28 cellular contexts compared by ENCODE assay signal in the genomic region with DNA sequence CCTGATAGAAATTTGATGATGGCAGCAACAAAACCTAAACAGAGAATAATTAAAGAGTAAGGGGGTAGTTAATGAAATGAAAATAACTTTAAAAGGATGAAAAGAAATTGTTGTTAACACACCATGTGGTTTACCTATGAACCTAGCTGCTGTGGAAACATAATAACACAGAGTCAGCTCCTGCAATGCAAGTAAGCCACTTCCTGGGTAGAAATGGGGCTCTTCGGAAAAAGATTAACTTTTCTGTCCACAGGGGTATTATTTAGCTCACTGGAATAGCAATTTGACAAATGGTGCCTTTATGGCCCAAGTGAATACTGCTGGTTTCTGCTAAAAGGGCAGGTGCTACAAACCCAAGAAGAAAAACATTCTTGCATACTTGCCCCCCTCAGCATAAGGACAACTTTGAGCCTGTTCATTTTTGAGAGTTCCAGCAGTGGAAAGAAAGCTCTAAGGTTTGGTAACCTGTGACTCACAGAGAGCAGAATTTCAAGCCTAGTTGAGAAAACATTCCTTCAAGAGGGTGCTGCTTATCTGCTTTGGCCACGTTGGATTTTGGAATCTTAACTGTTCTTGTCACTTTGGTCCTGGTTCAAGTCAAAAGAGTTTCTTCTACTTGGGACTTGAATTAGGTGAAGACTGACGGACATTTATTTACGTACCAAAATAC.
A peak's percentile ranks its signal among the peaks of the same experiment; 100 is the strongest.
DNase-seq lines count a peak whose midpoint lies in the region; ATAC-seq, FAIRE-seq and TF ChIP-seq lines count a peak whose summit lies in the region.
"Had no signal": no experiment of that assay in that cellular context is flagged by ENCODE, and none has a peak within 500 bp of the region (broad histone marks: within the 10 kb centered on the region; RNA-seq: fewer than 3 reads in every experiment).

No MANE protein-coding gene starts in this region.

- TF ChIP-seq CTCF in SK-N-SH (IDR thresholded peaks at IDR 0.05): no peak
- TF ChIP-seq CTCF in left lung (IDR thresholded peaks at IDR 0.05): no peak
- no peak for TF ChIP-seq CTCF in HFFc6 (IDR thresholded peaks at IDR 0.05)
- TF ChIP-seq CTCF in dorsolateral prefrontal cortex (IDR thresholded peaks at IDR 0.05 in 54 of 56, conservative IDR thresholded peaks at IDR 0.05 in 2 of 56; ENCODE audit: low read depth in 1 of 56, partially characterized antibody in 56 of 56): no peak

- TF ChIP-seq RAD21 in SK-N-SH (IDR thresholded peaks at IDR 0.05; ENCODE audit: low read length): no peak

- H3K4me1 ChIP-seq in SK-N-SH (ENCODE audit: control insufficient read depth in 1 of 2, insufficient read depth in 2 of 2, low read depth in 1 of 2, low read length in 1 of 2): no peaks in the 10 kb centered on the region
- no peaks in the 10 kb centered on the region for H3K4me1 ChIP-seq in left lung
- H3K4me1 ChIP-seq: ascending aorta, psoas muscle had no signal

- no peaks in the 10 kb centered on the region for H3K9me3 ChIP-seq in SK-N-SH
- H3K9me3 ChIP-seq in left lung: peaks cover 0 to 2% of the 10 kb centered on the region in 2 donors
- H3K9me3 ChIP-seq: ascending aorta, psoas muscle, thoracic aorta had no signal

- no peak overlapping the region for H3K4me3 Mint-ChIP-seq in HFFc6
- H3K4me3 Mint-ChIP-seq: activated T-helper 1 cell treated with anti-CD3 and anti-CD28 coated beads, Interleukin-12 subunit alpha, Interleukin-12 subunit beta, Interleukin-2, Interleukin-4 antibody, amounts not matched to agents 30 ng/mL and 10 ng/mL and 1 ng/mL, durations not matched to agents 14 hours and 24 hours and 36 hours; B cell; neural crest cell had no signal

- H3F3A ChIP-seq in SK-N-SH (replicated peaks; ENCODE audit: insufficient read depth): no peaks in the 10 kb centered on the region

- H3K27ac Mint-ChIP-seq in HFFc6: no peak overlapping the region
- H3K27ac Mint-ChIP-seq: activated T-helper 1 cell treated with anti-CD3 and anti-CD28 coated beads, Interleukin-12 subunit alpha, Interleukin-12 subunit beta, Interleukin-2, Interleukin-4 antibody, amounts not matched to agents 30 ng/mL and 10 ng/mL and 1 ng/mL, durations not matched to agents 14 hours and 24 hours and 36 hours; B cell had no signal

- FAIRE-seq in H54 (lab: Jason Lieb, UNC): no peak
- FAIRE-seq: small intestine had no signal

- CTCF ChIA-PET in SK-N-SH (lab: Yijun Ruan, JAX): no interaction called here

- H3K4me1 Mint-ChIP-seq in HFFc6 (ENCODE audit: low read depth): no peaks in the 10 kb centered on the region
- H3K4me1 Mint-ChIP-seq: B cell, neural crest cell had no signal

- no peaks in the 10 kb centered on the region for H3K79me2 ChIP-seq in SK-N-SH (ENCODE audit: insufficient read depth)

- H3K27ac ChIP-seq in SK-N-SH (ENCODE audit: low read depth in 2 of 2, low read length in 1 of 2): no peak overlapping the region
- H3K27ac ChIP-seq in left lung: no peak overlapping the region
- peak overlapping the region in 1 of 59 donors; percentile 31 for H3K27ac ChIP-seq in dorsolateral prefrontal cortex
- H3K27ac ChIP-seq: 22Rv1, ascending aorta, psoas muscle, thoracic aorta, VCaP had no signal

- H4K20me1 ChIP-seq in SK-N-SH (ENCODE audit: insufficient read depth): no peaks in the 10 kb centered on the region

- no peaks in the 10 kb centered on the region for H3K36me3 Mint-ChIP-seq in HFFc6 (ENCODE audit: low read depth)

- POLR2A ChIA-PET in SK-N-SH (lab: Yijun Ruan, JAX): no interaction called here

- no peak overlapping the region for H3K4me2 ChIP-seq in SK-N-SH

- no peak overlapping the region for H3K9ac ChIP-seq in SK-N-SH

- no peaks in the 10 kb centered on the region; the same call in 1 of the 2 replicates for H3K27me3 Mint-ChIP-seq in HFFc6 (ENCODE audit: insufficient read depth)
- H3K27me3 Mint-ChIP-seq: B cell had no signal

- WGBS in SK-N-SH (ENCODE audit: low lambda C conversion rate): 40% methylated on average over 4 of the region's 4 CpGs

- no peaks in the 10 kb centered on the region for H3K27me3 ChIP-seq in SK-N-SH (ENCODE audit: insufficient read depth)
- H3K27me3 ChIP-seq in left lung: no peaks in the 10 kb centered on the region
- no peaks in the 10 kb centered on the region for H3K27me3 ChIP-seq in dorsolateral prefrontal cortex
- H3K27me3 ChIP-seq: ascending aorta had no signal

- ATAC-seq in SK-N-SH treated with all-trans-retinoic acid at 6 μM for 48 hours (no peak), left lung (peak; percentile 60)
- ATAC-seq: esophagus mucosa, left colon, psoas muscle had no signal

- DNase-seq in SK-N-SH: no peak
- peak; percentile 20 for DNase-seq in cerebellar cortex (ENCODE audit: low spot score)
- DNase-seq in left lung: no peak
- no peak for DNase-seq in COR-L47 (lab: John Stamatoyannopoulos, UW)
- no peak for DNase-seq in H54 (ENCODE audit: insufficient read length, low spot score)
- no peak for DNase-seq in HFFc6
- DNase-seq in dorsolateral prefrontal cortex: no peak
- DNase-seq: activated CD4-positive, alpha-beta T cell treated with anti-CD3 and anti-CD28 coated beads, Interleukin-2, amount 50 U/mL, for 1 hour; activated naive CD4-positive, alpha-beta T cell treated with anti-CD3 and anti-CD28 coated beads, Interleukin-2, amount 50 U/mL, for 16 hours; cerebellar nuclear complex; effector CD8-positive, alpha-beta T cell; GOT3; left colon; NCI-H1436 treated with DMSO at 0.1 percent for 48 hours; NCI-H526 treated with DMSO at 0.1 percent for 48 hours; psoas muscle; RPMI8226; small intestine; T-helper 2 cell had no signal

- intact Hi-C loops in left lung (cut with DNase I): no loop called here
- intact Hi-C loops in dorsolateral prefrontal cortex (cut with DNase I): no loop called here

- H3K9me2 ChIP-seq in SK-N-SH: no peaks in the 10 kb centered on the region

- no peak for TF ChIP-seq POLR2A in H54 (IDR thresholded peaks at IDR 0.05; ENCODE audit: low read depth, low read length)

- no peak overlapping the region for H3K4me3 ChIP-seq in SK-N-SH (ENCODE audit: low read depth in 2 of 2, low read length in 1 of 2)
- no peak overlapping the region for H3K4me3 ChIP-seq in left lung
- no peak overlapping the region for H3K4me3 ChIP-seq in dorsolateral prefrontal cortex
- H3K4me3 ChIP-seq: ascending aorta, psoas muscle, thoracic aorta had no signal

- no peak for TF ChIP-seq EP300 in SK-N-SH (IDR thresholded peaks at IDR 0.05; ENCODE audit: borderline replicate concordance in 1 of 2, low read depth in 1 of 2, low read length in 1 of 2)

- peaks cover 33% of the 10 kb centered on the region for H3K9me3 Mint-ChIP-seq in HFFc6

- H3K36me3 ChIP-seq in SK-N-SH (replicated peaks in 1 of 2; ENCODE audit: control insufficient read depth in 1 of 2, insufficient read depth in 2 of 2, low read length in 1 of 2) (no peaks in the 10 kb centered on the region), left lung (no peaks in the 10 kb centered on the region)
- H3K36me3 ChIP-seq: ascending aorta, thoracic aorta had no signal

- H2AFZ ChIP-seq in SK-N-SH (ENCODE audit: low read depth): peak overlapping the region; percentile 40; the same call in 1 of the 2 replicates

TF ChIP-seq in SK-N-SH, 30 proteins besides CTCF, POLR2A, EP300 and RAD21 (continues in another document):
- TF ChIP-seq RCOR1 (IDR thresholded peaks at IDR 0.05; ENCODE audit: low read length) (no peak), MEF2A (IDR thresholded peaks at IDR 0.05; ENCODE audit: borderline replicate concordance, low read depth) (no peak)
- TF ChIP-seq, protein P1, sequence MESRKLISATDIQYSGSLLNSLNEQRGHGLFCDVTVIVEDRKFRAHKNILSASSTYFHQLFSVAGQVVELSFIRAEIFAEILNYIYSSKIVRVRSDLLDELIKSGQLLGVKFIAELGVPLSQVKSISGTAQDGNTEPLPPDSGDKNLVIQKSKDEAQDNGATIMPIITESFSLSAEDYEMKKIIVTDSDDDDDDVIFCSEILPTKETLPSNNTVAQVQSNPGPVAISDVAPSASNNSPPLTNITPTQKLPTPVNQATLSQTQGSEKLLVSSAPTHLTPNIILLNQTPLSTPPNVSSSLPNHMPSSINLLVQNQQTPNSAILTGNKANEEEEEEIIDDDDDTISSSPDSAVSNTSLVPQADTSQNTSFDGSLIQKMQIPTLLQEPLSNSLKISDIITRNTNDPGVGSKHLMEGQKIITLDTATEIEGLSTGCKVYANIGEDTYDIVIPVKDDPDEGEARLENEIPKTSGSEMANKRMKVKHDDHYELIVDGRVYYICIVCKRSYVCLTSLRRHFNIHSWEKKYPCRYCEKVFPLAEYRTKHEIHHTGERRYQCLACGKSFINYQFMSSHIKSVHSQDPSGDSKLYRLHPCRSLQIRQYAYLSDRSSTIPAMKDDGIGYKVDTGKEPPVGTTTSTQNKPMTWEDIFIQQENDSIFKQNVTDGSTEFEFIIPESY (IDR thresholded peaks at IDR 0.05; ENCODE audit: borderline replicate concordance, low read depth): no peak

TF ChIP-seq in SK-N-SH treated with all-trans-retinoic acid at 6 μM for 48 hours, 23 proteins besides CTCF, POLR2A, EP300 and RAD21:
- TF ChIP-seq CSDC2 (CRISPR knock-in tag; IDR thresholded peaks at IDR 0.05): no peak
- TF ChIP-seq, protein P2, sequence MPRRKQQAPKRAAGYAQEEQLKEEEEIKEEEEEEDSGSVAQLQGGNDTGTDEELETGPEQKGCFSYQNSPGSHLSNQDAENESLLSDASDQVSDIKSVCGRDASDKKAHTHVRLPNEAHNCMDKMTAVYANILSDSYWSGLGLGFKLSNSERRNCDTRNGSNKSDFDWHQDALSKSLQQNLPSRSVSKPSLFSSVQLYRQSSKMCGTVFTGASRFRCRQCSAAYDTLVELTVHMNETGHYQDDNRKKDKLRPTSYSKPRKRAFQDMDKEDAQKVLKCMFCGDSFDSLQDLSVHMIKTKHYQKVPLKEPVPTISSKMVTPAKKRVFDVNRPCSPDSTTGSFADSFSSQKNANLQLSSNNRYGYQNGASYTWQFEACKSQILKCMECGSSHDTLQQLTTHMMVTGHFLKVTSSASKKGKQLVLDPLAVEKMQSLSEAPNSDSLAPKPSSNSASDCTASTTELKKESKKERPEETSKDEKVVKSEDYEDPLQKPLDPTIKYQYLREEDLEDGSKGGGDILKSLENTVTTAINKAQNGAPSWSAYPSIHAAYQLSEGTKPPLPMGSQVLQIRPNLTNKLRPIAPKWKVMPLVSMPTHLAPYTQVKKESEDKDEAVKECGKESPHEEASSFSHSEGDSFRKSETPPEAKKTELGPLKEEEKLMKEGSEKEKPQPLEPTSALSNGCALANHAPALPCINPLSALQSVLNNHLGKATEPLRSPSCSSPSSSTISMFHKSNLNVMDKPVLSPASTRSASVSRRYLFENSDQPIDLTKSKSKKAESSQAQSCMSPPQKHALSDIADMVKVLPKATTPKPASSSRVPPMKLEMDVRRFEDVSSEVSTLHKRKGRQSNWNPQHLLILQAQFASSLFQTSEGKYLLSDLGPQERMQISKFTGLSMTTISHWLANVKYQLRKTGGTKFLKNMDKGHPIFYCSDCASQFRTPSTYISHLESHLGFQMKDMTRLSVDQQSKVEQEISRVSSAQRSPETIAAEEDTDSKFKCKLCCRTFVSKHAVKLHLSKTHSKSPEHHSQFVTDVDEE (CRISPR knock-in tag; IDR thresholded peaks at IDR 0.05): no peak
- no peak for TF ChIP-seq PPARA (CRISPR knock-in tag; IDR thresholded peaks at IDR 0.05; ENCODE audit: borderline replicate concordance)
- TF ChIP-seq ISL1 (CRISPR knock-in tag; IDR thresholded peaks at IDR 0.05): no peak
TF ChIP-seq in SK-N-SH treated with all-trans-retinoic acid at 6 μM for 48 hours: peak in this region for 0.
